27 cellular contexts compared by ENCODE assay signal in genomic region chr11:57663975-57664374, GRCh38. TPM values are rescaled to one million over a fixed set of nuclear protein-coding genes. Genes with fewer than 3 reads are reported as not detected.
DNase-seq lines count a peak whose midpoint lies in the region; ATAC-seq, FAIRE-seq and TF ChIP-seq lines count a peak whose summit lies in the region.
"Had no signal": no experiment of that assay in that cellular context is flagged by ENCODE, and none has a peak within 500 bp of the region (broad histone marks: within the 10 kb centered on the region; RNA-seq: fewer than 3 reads in every experiment).

No MANE protein-coding gene starts in this region.

- DNase-seq in MCF 10A (ENCODE audit: unreplicated experiment) (no peak), breast epithelium (ENCODE audit: low spot score in 2 of 2) (no peak), RWPE1 (ENCODE audit: low spot score) (no peak), K562 (ENCODE audit: extremely low read depth in 1 of 4, low spot score in 3 of 4) (no peak), PC-3 (no peak), mucosa of gallbladder (ENCODE audit: low spot score) (no peak)
- DNase-seq: AML-193; CD4-positive, alpha-beta memory T cell; CD8-positive, alpha-beta memory T cell; COR-L47; DMS 273 treated with DMSO at 0.1 percent for 48 hours; DMS153; DMS53; DMS79; DND-41; EL; GF-D8 had no signal

- in situ Hi-C loops in K562 (cut with MboI), result loop anchor here (10.0 to 25.0 kb wide), 2 partner anchors 141 to 848 kb away; partner anchors contain the start of gene OR5B21

- no peak for FAIRE-seq in K562 (lab: Jason Lieb, UNC)
- FAIRE-seq: A549, GM12891, GM19239 had no signal

- H3K9me3 ChIP-seq in breast epithelium (no peaks in the 10 kb centered on the region), K562 (replicated peaks; ENCODE audit: control insufficient read depth, insufficient read depth, low read depth, low read length) (no peaks in the 10 kb centered on the region), PC-3 (ENCODE audit: low read length) (no peaks in the 10 kb centered on the region)
- H3K9me3 ChIP-seq: A549; BLaER1 treated with 17β-estradiol and CSF1 and Interleukin-3, amounts not matched to agents 10 nM and 100 nM had no signal

- peaks cover 19% of the 10 kb centered on the region for H3K79me2 ChIP-seq in K562 (ENCODE audit: control insufficient read depth, insufficient read depth, low read length)
- H3K79me2 ChIP-seq in PC-3 (ENCODE audit: low read length), result peaks cover 27% of the 10 kb centered on the region

- TF ChIP-seq EP300 in K562 (IDR thresholded peaks at IDR 0.05; ENCODE audit: low read length), result no peak

- H2AFZ ChIP-seq in K562 (ENCODE audit: low read depth, low read length), result no peak overlapping the region
- H2AFZ ChIP-seq in PC-3 (ENCODE audit: low read length), result no peak overlapping the region

- intact Hi-C loops in MCF 10A (cut with micrococcal nuclease) (no loop called here), breast epithelium (cut with DNase I; ENCODE audit: low total_unique reads) (no loop called here), K562 (cut with micrococcal nuclease) (loop anchor here (10.0 kb wide), 1 partner anchor 401 kb away; no protein-coding TSS in a partner anchor), PC-3 (cut with micrococcal nuclease) (no loop called here)

- CTCF ChIA-PET in MCF 10A (lab: Yijun Ruan, JAX), result interaction anchor here (0.6 kb wide), 1 partner anchor 42 kb away, joined by 7 read pairs; no protein-coding TSS in a partner anchor
- CTCF ChIA-PET in RWPE1 (lab: Yijun Ruan, JAX), result interaction anchor here (0.7 kb wide), 2 partner anchors 100 to 858 kb away, joined by 3 to 6 read pairs; no protein-coding TSS in a partner anchor
- CTCF ChIA-PET in K562 (lab: Yijun Ruan, JAX; ENCODE audit: low intra/inter-chr PET ratio), result no interaction called here
- CTCF ChIA-PET in PC-3 (lab: Charles Lee), result no interaction called here

- H3F3A ChIP-seq in PC-3 (ENCODE audit: low read length, unreplicated experiment), result no peaks in the 10 kb centered on the region

- no peaks in the 10 kb centered on the region for H3K9me3 Mint-ChIP-seq in MCF 10A (ENCODE audit: unreplicated experiment)
- no peaks in the 10 kb centered on the region for H3K9me3 Mint-ChIP-seq in activated T-helper 17 cell treated with anti-CD3 and anti-CD28 coated beads, Interleukin-2, amount 50 U/mL, for 72 hours
- H3K9me3 Mint-ChIP-seq: CD8-positive, alpha-beta memory T cell had no signal

- no peaks in the 10 kb centered on the region for H4K20me1 ChIP-seq in K562 (replicated peaks; ENCODE audit: control insufficient read depth, insufficient read depth, low read length)
- H4K20me1 ChIP-seq in PC-3 (ENCODE audit: low read length), result peaks cover 2% of the 10 kb centered on the region; the same call in 1 of the 2 replicates

- H3K27ac ChIP-seq in breast epithelium (no peak overlapping the region), RWPE1 (0 out of 2 replicates have a peak overlapping the region, but pooled peaks have one; percentile 13), K562 (ENCODE audit: extremely low read depth, low read depth, low read length) (no peak overlapping the region), PC-3 (ENCODE audit: low read length) (no peak overlapping the region)
- H3K27ac ChIP-seq: 22Rv1; A549; BLaER1 treated with 17β-estradiol and CSF1 and Interleukin-3, amounts not matched to agents 10 nM and 100 nM; C4-2B had no signal

- H3K9ac ChIP-seq in K562 (ENCODE audit: insufficient read depth in 1 of 2, low read depth in 2 of 2, low read length in 2 of 2) (no peak overlapping the region), PC-3 (ENCODE audit: low read length) (no peak overlapping the region)

- H3K9me1 ChIP-seq in K562 (ENCODE audit: control insufficient read depth, insufficient read depth, low read length), result no peaks in the 10 kb centered on the region

- BruUV-seq in MCF 10A (replicated peaks; lab: Mats Ljungman, UMichigan) (no TSS peak), K562 (replicated peaks; lab: Mats Ljungman, UMichigan) (no TSS peak), PC-3 (replicated peaks; lab: Mats Ljungman, UMichigan) (no TSS peak)

- no peak for TF ChIP-seq CTCF in MCF 10A (IDR thresholded peaks at IDR 0.05; ENCODE audit: unreplicated experiment)
- no peak for TF ChIP-seq CTCF in breast epithelium (IDR thresholded peaks at IDR 0.05)
- no peak for TF ChIP-seq CTCF in RWPE1 (conservative IDR thresholded peaks at IDR 0.05; ENCODE audit: low read depth)
- no peak for TF ChIP-seq CTCF in K562 (IDR thresholded peaks at IDR 0.05 in 2 of 3, conservative IDR thresholded peaks at IDR 0.05 in 1 of 3; ENCODE audit: insufficient read depth in 2 of 3, low read depth in 1 of 3, low read length in 3 of 3)
- TF ChIP-seq CTCF in PC-3 (conservative IDR thresholded peaks at IDR 0.05; ENCODE audit: low read depth, low read length), result no peak

- H3K36me3 ChIP-seq in breast epithelium (peaks cover 11% of the 10 kb centered on the region), K562 (ENCODE audit: control insufficient read depth, insufficient read depth, low read length) (peaks cover 34% of the 10 kb centered on the region; the same call in 2 of the 3 replicates), PC-3 (ENCODE audit: low read depth, low read length) (peaks cover 21% of the 10 kb centered on the region)

- H3K4me1 ChIP-seq in breast epithelium (peaks cover 0 to 3% of the 10 kb centered on the region in 2 donors), K562 (replicated peaks in 1 of 2; ENCODE audit: control insufficient read depth in 2 of 2, insufficient read depth in 2 of 2, low read length in 2 of 2) (peaks cover 5 to 6% of the 10 kb centered on the region in 2 experiments; a peak in 4 of 5 replicates), PC-3 (ENCODE audit: insufficient read depth, low read length) (peaks cover 7% of the 10 kb centered on the region)

- no peak overlapping the region for H3K4me2 ChIP-seq in K562 (ENCODE audit: insufficient read depth, low read length)
- H3K4me2 ChIP-seq in PC-3 (ENCODE audit: low read length), result no peak overlapping the region
- H3K4me2 ChIP-seq: A549; BLaER1 treated with 17β-estradiol and CSF1 and Interleukin-3, amounts not matched to agents 10 nM and 100 nM had no signal

- no peak overlapping the region for H3K4me3 Mint-ChIP-seq in MCF 10A (ENCODE audit: unreplicated experiment)
- H3K4me3 Mint-ChIP-seq in activated T-helper 17 cell treated with anti-CD3 and anti-CD28 coated beads, Interleukin-2, amount 50 U/mL, for 72 hours, result no peak overlapping the region
- H3K4me3 Mint-ChIP-seq: B cell; CD4-positive, alpha-beta memory T cell had no signal

- H3K27me3 ChIP-seq in breast epithelium, result no peaks in the 10 kb centered on the region
- H3K27me3 ChIP-seq in K562 (ENCODE audit: control insufficient read depth in 2 of 2, insufficient read depth in 2 of 2, low read length in 2 of 2), result no peaks in the 10 kb centered on the region
- H3K27me3 ChIP-seq in PC-3 (ENCODE audit: low read length), result no peaks in the 10 kb centered on the region
- H3K27me3 ChIP-seq: BLaER1 treated with 17β-estradiol and CSF1 and Interleukin-3, amounts not matched to agents 10 nM and 100 nM had no signal

- H3K36me3 Mint-ChIP-seq in MCF 10A (ENCODE audit: insufficient read depth, unreplicated experiment), result peaks cover 53% of the 10 kb centered on the region
- peaks cover 59% of the 10 kb centered on the region for H3K36me3 Mint-ChIP-seq in activated T-helper 17 cell treated with anti-CD3 and anti-CD28 coated beads, Interleukin-2, amount 50 U/mL, for 72 hours (ENCODE audit: low read depth)

- H3K4me3 ChIP-seq in breast epithelium (no peak overlapping the region), K562 (no peak overlapping the region), PC-3 (ENCODE audit: low read length) (no peak overlapping the region)
- H3K4me3 ChIP-seq: A549; BLaER1 treated with 17β-estradiol and CSF1 and Interleukin-3, amounts not matched to agents 10 nM and 100 nM had no signal

- WGBS in K562 (ENCODE audit: insufficient coverage, low coverage, missing lambda C conversion rate), result 64% methylated on average over 5 of the region's 9 CpGs

- peak overlapping the region; percentile 61 for H3K27ac Mint-ChIP-seq in MCF 10A (ENCODE audit: low read depth, unreplicated experiment)
- H3K27ac Mint-ChIP-seq in activated T-helper 17 cell treated with anti-CD3 and anti-CD28 coated beads, Interleukin-2, amount 50 U/mL, for 72 hours, result no peak overlapping the region
- H3K27ac Mint-ChIP-seq: B cell had no signal

- TF ChIP-seq POLR2A in breast epithelium (IDR thresholded peaks at IDR 0.05) (no peak), K562 (conservative IDR thresholded peaks at IDR 0.05) (no peak)

- H3K9me2 ChIP-seq in PC-3 (replicated peaks; ENCODE audit: low read length), result no peaks in the 10 kb centered on the region

- no peak for TF ChIP-seq RAD21 in K562 (CRISPR knock-in tag; conservative IDR thresholded peaks at IDR 0.05 in 1 of 2, IDR thresholded peaks at IDR 0.05 in 1 of 2)

- H3K27me3 Mint-ChIP-seq in MCF 10A (ENCODE audit: insufficient read depth, unreplicated experiment), result no peaks in the 10 kb centered on the region
- H3K27me3 Mint-ChIP-seq in activated T-helper 17 cell treated with anti-CD3 and anti-CD28 coated beads, Interleukin-2, amount 50 U/mL, for 72 hours, result no peaks in the 10 kb centered on the region
- H3K27me3 Mint-ChIP-seq: B cell had no signal

- peaks cover 13% of the 10 kb centered on the region for H3K4me1 Mint-ChIP-seq in MCF 10A (ENCODE audit: insufficient read depth, unreplicated experiment)
- H3K4me1 Mint-ChIP-seq in activated T-helper 17 cell treated with anti-CD3 and anti-CD28 coated beads, Interleukin-2, amount 50 U/mL, for 72 hours, result peaks cover 3% of the 10 kb centered on the region

- ATAC-seq in K562 (no peak), PC-3 (no peak)
- no peak for ATAC-seq in activated T-helper 17 cell treated with anti-CD3 and anti-CD28 coated beads, Interleukin-2, amount 50 U/mL, for 72 hours (replicated peaks)
- ATAC-seq: A549 had no signal

- POLR2A ChIA-PET in MCF 10A (lab: Yijun Ruan, JAX), result no interaction called here
- POLR2A ChIA-PET in RWPE1 (lab: Yijun Ruan, JAX; ENCODE audit: low non-redundant PET), result no interaction called here
- POLR2A ChIA-PET in K562 (lab: Yijun Ruan, JAX), result no interaction called here
- POLR2A ChIA-PET in PC-3 (lab: Charles Lee; ENCODE audit: unreplicated experiment), result no interaction called here

RNA-seq across cellular contexts. Expression of gene ZDHHC5, which starts 3.9 kb away (rescaled TPM):
- total RNA-seq in MCF 10A (2022), result 73.8 and 74.6 TPM in 2 replicates
- 10 to 100 TPM; 39.3 to 50.2 (median 39.8) TPM for total RNA-seq in breast epithelium
- total RNA-seq in K562 (2011; cell fraction: chromatin; rRNA removed; ENCODE audit: low replicate concordance), result 76.0 and 93.5 TPM in 2 replicates
- total RNA-seq in K562 (2011; cell fraction: nucleolus; rRNA removed), result 71.7 and 85.6 TPM in 2 replicates
- 89.7 and 107 TPM in 2 replicates for total RNA-seq in K562 (2011; cell fraction: nucleoplasm; rRNA removed)
- total RNA-seq in K562 (2014; rRNA removed), result 22.5 and 30.0 TPM in 2 replicates
- total RNA-seq in K562 (2014; rRNA removed; fragmentation: Illumina TruSeq; extraction: Trizol), result 31.3 and 35.6 TPM in 2 replicates
- 35.9 and 37.1 TPM in 2 replicates for total RNA-seq in K562 (2015; rRNA removed; fragmentation: Illumina TruSeq; extraction: Trizol)
- total RNA-seq in K562 (2021), result 46.3 and 51.8 TPM in 2 replicates
- 41.6 and 44.7 TPM in 2 replicates for polyA plus RNA-seq in K562 (2011; rRNA removed)
- 40.7 and 51.6 TPM in 2 replicates for polyA plus RNA-seq in K562 (2011; cell fraction: cytosol; rRNA removed)
- 41.7 and 67.0 TPM in 2 replicates for polyA plus RNA-seq in K562 (2011; cell fraction: nucleus; rRNA removed)
- polyA plus RNA-seq in K562 (2012), result 43.5 and 44.2 TPM in 2 replicates
- 51.5 and 64.2 TPM in 2 replicates for polyA plus RNA-seq in K562 (2014; fragmentation: Illumina TruSeq; extraction: Trizol)
- polyA plus RNA-seq in K562 (2014; fragmentation: Nextera tagmentation; extraction: Ambion mirVana), result 1 to 10 TPM; 3.8 to 8.8 TPM
- 36.4 and 39.1 TPM in 2 replicates for polyA plus RNA-seq in K562 (2014; rRNA removed)
- polyA minus RNA-seq in K562 (2011; rRNA and poly(A)+ RNA removed), result 66.4 and 78.8 TPM in 2 replicates
- 28.8 and 38.3 TPM in 2 replicates for polyA minus RNA-seq in K562 (2011; cell fraction: cytosol; rRNA and poly(A)+ RNA removed)
- polyA minus RNA-seq in K562 (2011; cell fraction: nucleus; rRNA and poly(A)+ RNA removed), result 24.6 and 29.2 TPM in 2 replicates
- 86.7 and 102 TPM in 2 replicates for total RNA-seq in PC-3 (2014; rRNA removed)
- total RNA-seq in activated T-helper 17 cell treated with anti-CD3 and anti-CD28 coated beads, Interleukin-2, amount 50 U/mL, for 72 hours, result 10 to 100 TPM; 58.2 to 79.9 TPM
- total RNA-seq in mucosa of gallbladder, result 60.7 TPM

RNA-seq across cellular contexts. Expression of gene CLP1, which starts 6.4 kb away (rescaled TPM):
- 8.6 and 9.2 TPM in 2 replicates for total RNA-seq in MCF 10A (2022)
- 10 to 100 TPM; 15.4 to 17.7 (median 17.7) TPM for total RNA-seq in breast epithelium
- 15.6 and 22.6 TPM in 2 replicates for total RNA-seq in K562 (2011; cell fraction: chromatin; rRNA removed; ENCODE audit: low replicate concordance)
- 14.6 and 18.2 TPM in 2 replicates for total RNA-seq in K562 (2011; cell fraction: nucleolus; rRNA removed)
- total RNA-seq in K562 (2011; cell fraction: nucleoplasm; rRNA removed), result 13.2 and 13.8 TPM in 2 replicates
- total RNA-seq in K562 (2014; rRNA removed), result 19.1 and 20.0 TPM in 2 replicates
- total RNA-seq in K562 (2014; rRNA removed; fragmentation: Illumina TruSeq; extraction: Trizol), result 27.8 and 28.6 TPM in 2 replicates
- 26.3 and 27.8 TPM in 2 replicates for total RNA-seq in K562 (2015; rRNA removed; fragmentation: Illumina TruSeq; extraction: Trizol)
- 21.5 and 23.7 TPM in 2 replicates for total RNA-seq in K562 (2021)
- polyA plus RNA-seq in K562 (2011; rRNA removed), result 22.2 and 31.9 TPM in 2 replicates
- 32.3 and 33.7 TPM in 2 replicates for polyA plus RNA-seq in K562 (2011; cell fraction: cytosol; rRNA removed)
- 13.3 and 14.0 TPM in 2 replicates for polyA plus RNA-seq in K562 (2011; cell fraction: nucleus; rRNA removed)
- polyA plus RNA-seq in K562 (2012), result 14.4 and 26.1 TPM in 2 replicates
- polyA plus RNA-seq in K562 (2014; fragmentation: Illumina TruSeq; extraction: Trizol), result 24.9 and 30.3 TPM in 2 replicates
- polyA plus RNA-seq in K562 (2014; fragmentation: Nextera tagmentation; extraction: Ambion mirVana), result 10 to 100 TPM; 45.6 to 46.2 TPM
- polyA plus RNA-seq in K562 (2014; rRNA removed), result 23.4 and 26.5 TPM in 2 replicates
- polyA minus RNA-seq in K562 (2011; rRNA and poly(A)+ RNA removed), result 29.5 and 35.2 TPM in 2 replicates
- 7.9 and 11.1 TPM in 2 replicates for polyA minus RNA-seq in K562 (2011; cell fraction: cytosol; rRNA and poly(A)+ RNA removed)
- 5.3 and 8.4 TPM in 2 replicates for polyA minus RNA-seq in K562 (2011; cell fraction: nucleus; rRNA and poly(A)+ RNA removed)
- total RNA-seq in PC-3 (2014; rRNA removed), result 23.0 and 28.4 TPM in 2 replicates
- 10 to 100 TPM; 16.6 to 24.1 TPM for total RNA-seq in activated T-helper 17 cell treated with anti-CD3 and anti-CD28 coated beads, Interleukin-2, amount 50 U/mL, for 72 hours
- 10.3 TPM for total RNA-seq in mucosa of gallbladder

RNA-seq across cellular contexts. Expression of gene YPEL4, which starts 14.3 kb away (rescaled TPM):
- total RNA-seq in MCF 10A (2022), result 0.16 TPM in 1 of 2 replicates, not detected in the other
- 1 to 10 TPM; 1.1 to 2.3 (median 2.0) TPM for total RNA-seq in breast epithelium
- 2.3 and 5.9 TPM in 2 replicates for total RNA-seq in K562 (2011; cell fraction: chromatin; rRNA removed; ENCODE audit: low replicate concordance)
- 1.8 and 4.0 TPM in 2 replicates for total RNA-seq in K562 (2011; cell fraction: nucleolus; rRNA removed)
- 2.2 and 2.8 TPM in 2 replicates for total RNA-seq in K562 (2011; cell fraction: nucleoplasm; rRNA removed)
- 0.37 TPM in 1 of 2 replicates, not detected in the other for total RNA-seq in K562 (2014; rRNA removed)
- total RNA-seq in K562 (2014; rRNA removed; fragmentation: Illumina TruSeq; extraction: Trizol), result 0.16 and 0.22 TPM in 2 replicates
- 0.07 and 0.08 TPM in 2 replicates for total RNA-seq in K562 (2015; rRNA removed; fragmentation: Illumina TruSeq; extraction: Trizol)
- total RNA-seq in K562 (2021), result 0.42 and 0.51 TPM in 2 replicates
- 0.91 and 1.4 TPM in 2 replicates for polyA plus RNA-seq in K562 (2011; rRNA removed)
- polyA plus RNA-seq in K562 (2011; cell fraction: cytosol; rRNA removed), result 0.88 and 2.1 TPM in 2 replicates
- polyA plus RNA-seq in K562 (2011; cell fraction: nucleus; rRNA removed), result 3.1 and 5.7 TPM in 2 replicates
- 1.0 and 2.1 TPM in 2 replicates for polyA plus RNA-seq in K562 (2012)
- 0.40 and 0.48 TPM in 2 replicates for polyA plus RNA-seq in K562 (2014; fragmentation: Illumina TruSeq; extraction: Trizol)
- under 1 TPM in 1 of 2 experiments, not detected in 1; 0.08 TPM for polyA plus RNA-seq in K562 (2014; fragmentation: Nextera tagmentation; extraction: Ambion mirVana)
- polyA plus RNA-seq in K562 (2014; rRNA removed), result 0.40 and 1.1 TPM in 2 replicates
- 0.51 and 0.56 TPM in 2 replicates for polyA minus RNA-seq in K562 (2011; rRNA and poly(A)+ RNA removed)
- polyA minus RNA-seq in K562 (2011; cell fraction: cytosol; rRNA and poly(A)+ RNA removed), result 0.57 TPM in 1 of 2 replicates, not detected in the other
- polyA minus RNA-seq in K562 (2011; cell fraction: nucleus; rRNA and poly(A)+ RNA removed), result 1.00 and 1.2 TPM in 2 replicates
- total RNA-seq in PC-3 (2014; rRNA removed), result not detected in 2 replicates
- total RNA-seq in activated T-helper 17 cell treated with anti-CD3 and anti-CD28 coated beads, Interleukin-2, amount 50 U/mL, for 72 hours, result 1 to 10 TPM in 1 of 2 donors, not detected in 1; 1.5 TPM
- 1.9 TPM for total RNA-seq in mucosa of gallbladder
- total RNA-seq: Daoy, G401 had no signal

RNA-seq across cellular contexts. Expression of gene MED19, which starts 48.0 kb away (rescaled TPM):
- total RNA-seq in MCF 10A (2022) (32.3 and 36.2 TPM in 2 replicates), breast epithelium (10 to 100 TPM; 18.7 to 27.7 (median 20.6) TPM), K562 (2014; rRNA removed) (19.3 and 23.5 TPM in 2 replicates), K562 (2014; rRNA removed; fragmentation: Illumina TruSeq; extraction: Trizol) (13.9 and 14.9 TPM in 2 replicates), K562 (2015; rRNA removed; fragmentation: Illumina TruSeq; extraction: Trizol) (15.0 and 17.2 TPM in 2 replicates), K562 (2021) (13.7 and 14.0 TPM in 2 replicates), PC-3 (2014; rRNA removed) (41.8 and 42.3 TPM in 2 replicates), mucosa of gallbladder (15.6 TPM)
- 14.1 and 17.9 TPM in 2 replicates for total RNA-seq in K562 (2011; cell fraction: chromatin; rRNA removed; ENCODE audit: low replicate concordance)
- total RNA-seq in K562 (2011; cell fraction: nucleolus; rRNA removed), result 13.6 and 15.0 TPM in 2 replicates
- total RNA-seq in K562 (2011; cell fraction: nucleoplasm; rRNA removed), result 11.6 and 12.5 TPM in 2 replicates
- polyA plus RNA-seq in K562 (2011; rRNA removed) (16.4 and 19.2 TPM in 2 replicates), K562 (2014; fragmentation: Illumina TruSeq; extraction: Trizol) (17.7 and 19.8 TPM in 2 replicates), K562 (2014; fragmentation: Nextera tagmentation; extraction: Ambion mirVana) (1 to 10 TPM; 7.3 to 7.9 TPM), K562 (2014; rRNA removed) (15.9 and 22.1 TPM in 2 replicates)
- 22.5 and 55.4 TPM in 2 replicates for polyA plus RNA-seq in K562 (2011; cell fraction: cytosol; rRNA removed)
- polyA plus RNA-seq in K562 (2011; cell fraction: nucleus; rRNA removed), result 15.2 and 18.3 TPM in 2 replicates
- polyA plus RNA-seq in K562 (2012), result 15.4 and 19.6 TPM in 2 replicates
- 7.4 and 10.3 TPM in 2 replicates for polyA minus RNA-seq in K562 (2011; rRNA and poly(A)+ RNA removed)
- polyA minus RNA-seq in K562 (2011; cell fraction: cytosol; rRNA and poly(A)+ RNA removed), result 4.0 and 5.4 TPM in 2 replicates
- polyA minus RNA-seq in K562 (2011; cell fraction: nucleus; rRNA and poly(A)+ RNA removed), result 4.7 and 5.3 TPM in 2 replicates
- 10 to 100 TPM; 10.9 to 12.3 TPM for total RNA-seq in activated T-helper 17 cell treated with anti-CD3 and anti-CD28 coated beads, Interleukin-2, amount 50 U/mL, for 72 hours

RNA-seq across cellular contexts. Expression of gene TMX2, which starts 48.4 kb away (rescaled TPM):
- total RNA-seq in MCF 10A (2022) (145 and 161 TPM in 2 replicates), breast epithelium (10 to 100 TPM; 45.8 to 80.1 (median 66.2) TPM), K562 (2014; rRNA removed) (184 and 195 TPM in 2 replicates), K562 (2014; rRNA removed; fragmentation: Illumina TruSeq; extraction: Trizol) (232 and 235 TPM in 2 replicates), K562 (2015; rRNA removed; fragmentation: Illumina TruSeq; extraction: Trizol) (215 and 227 TPM in 2 replicates), K562 (2021) (175 and 176 TPM in 2 replicates), PC-3 (2014; rRNA removed) (228 and 241 TPM in 2 replicates), mucosa of gallbladder (72.3 TPM)
- 254 and 323 TPM in 2 replicates for total RNA-seq in K562 (2011; cell fraction: chromatin; rRNA removed; ENCODE audit: low replicate concordance)
- total RNA-seq in K562 (2011; cell fraction: nucleolus; rRNA removed), result 286 and 299 TPM in 2 replicates
- total RNA-seq in K562 (2011; cell fraction: nucleoplasm; rRNA removed), result 359 and 435 TPM in 2 replicates
- polyA plus RNA-seq in K562 (2011; rRNA removed) (169 and 192 TPM in 2 replicates), K562 (2014; fragmentation: Illumina TruSeq; extraction: Trizol) (243 and 281 TPM in 2 replicates), K562 (2014; fragmentation: Nextera tagmentation; extraction: Ambion mirVana) (100 to 1,000 TPM; 381 to 433 TPM), K562 (2014; rRNA removed) (218 and 224 TPM in 2 replicates)
- polyA plus RNA-seq in K562 (2011; cell fraction: cytosol; rRNA removed), result 147 and 153 TPM in 2 replicates
- 239 and 329 TPM in 2 replicates for polyA plus RNA-seq in K562 (2011; cell fraction: nucleus; rRNA removed)
- 152 and 169 TPM in 2 replicates for polyA plus RNA-seq in K562 (2012)
- polyA minus RNA-seq in K562 (2011; rRNA and poly(A)+ RNA removed), result 211 and 260 TPM in 2 replicates
- polyA minus RNA-seq in K562 (2011; cell fraction: cytosol; rRNA and poly(A)+ RNA removed), result 74.3 and 111 TPM in 2 replicates
- 62.1 and 97.1 TPM in 2 replicates for polyA minus RNA-seq in K562 (2011; cell fraction: nucleus; rRNA and poly(A)+ RNA removed)
- 10 to 100 TPM; 40.3 to 75.7 TPM for total RNA-seq in activated T-helper 17 cell treated with anti-CD3 and anti-CD28 coated beads, Interleukin-2, amount 50 U/mL, for 72 hours

Comparison
In these comparisons a context has a peak if more than half of its experiments do, and no peak if none do; other contexts are left out.
1. CTCF ChIA-PET loops: an anchor here in MCF 10A (0.6 kb wide) and RWPE1 (0.7 kb wide); none called in K562 and PC-3.